ENCODE assay signal across 14 cellular contexts in genomic region chr12:104060791-104061190, GRCh38. TPM values are rescaled to one million over a fixed set of nuclear protein-coding genes. Genes with fewer than 3 reads are reported as not detected.
"Had no signal": no experiment of that assay in that cellular context is flagged by ENCODE, and none has a peak within 500 bp of the region (broad histone marks: within the 10 kb centered on the region; RNA-seq: fewer than 3 reads in every experiment).

No MANE protein-coding gene starts in this region.

- H3K36me3 ChIP-seq: brain microvascular endothelial cell, left lung had no signal

- H3K4me3 ChIP-seq: left lung had no signal

- H3K9me3 ChIP-seq: left lung had no signal

- H3K27me3 ChIP-seq: brain microvascular endothelial cell, left lung had no signal

- H3K27ac ChIP-seq: brain microvascular endothelial cell, left lung, VCaP had no signal

- ATAC-seq: esophagus mucosa, left lung, natural killer cell had no signal

- DNase-seq: activated CD4-positive, alpha-beta memory T cell treated with anti-CD3 and anti-CD28 coated beads for 36 hours; activated gamma-delta T cell; activated naive CD8-positive, alpha-beta T cell treated with anti-CD3 and anti-CD28 coated beads for 36 hours; activated T-cell treated with anti-CD3 and anti-CD28 coated beads, Interleukin-2, amount 50 U/mL, for 48 hours; brain microvascular endothelial cell; endodermal cell; immature natural killer cell; left lung; natural killer cell; occipital lobe; stimulated activated CD4-positive, alpha-beta T cell treated with anti-CD3 and anti-CD28 coated beads, Interleukin-15, amount 100 ng/mL, for 24 hours; stimulated activated CD4-positive, alpha-beta T cell treated with anti-CD3 and anti-CD28 coated beads, Interleukin-4, amount 100 ng/mL, for 24 hours had no signal

RNA-seq across cellular contexts. Expression of gene GLT8D2, which starts 10.8 kb away (rescaled TPM):
- total RNA-seq: activated CD4-positive, alpha-beta memory T cell treated with anti-CD3 and anti-CD28 coated beads for 36 hours had no signal
